Comparison of ENCODE assay signal across 10 cellular contexts in genomic region chr13:111092685-111093084, GRCh38.
"Had no signal": no experiment of that assay in that cellular context is flagged by ENCODE, and none has a peak within 500 bp of the region (broad histone marks: within the 10 kb centered on the region; RNA-seq: fewer than 3 reads in every experiment).

No MANE protein-coding gene starts in this region.

- H2AFZ ChIP-seq: GM23248 had no signal

- DNase-seq: GM23248, GOT3, H7, H9, HCEC 1CT, HFFc6 had no signal

- H3K36me3 ChIP-seq: HAP-1 had no signal

- H3K4me3 ChIP-seq: GM23248, GM23338, HAP-1 had no signal

- H3K9ac ChIP-seq: GM23248 had no signal

- H3K4me1 ChIP-seq: HAP-1 had no signal

- H3K27ac ChIP-seq: GM23248 had no signal

- H3K4me2 ChIP-seq: GM23338 had no signal

- H3K9me3 ChIP-seq: HAP-1 had no signal

- ATAC-seq: HCT116 had no signal

- FAIRE-seq: H54 had no signal
